Comparison of ENCODE assay signal across 18 cellular contexts in genomic region chr4:123466080-123466785, GRCh38.
"Had no signal": no experiment of that assay in that cellular context is flagged by ENCODE, and none has a peak within 500 bp of the region (broad histone marks: within the 10 kb centered on the region; RNA-seq: fewer than 3 reads in every experiment).

No MANE protein-coding gene starts in this region.

- H3K27ac ChIP-seq: heart left ventricle, right atrium auricular region, sigmoid colon, skin epidermis, suprapubic skin, thyroid gland, upper lobe of left lung, uterus had no signal

- H3K27me3 Mint-ChIP-seq: naive B cell had no signal

- ATAC-seq: esophagus mucosa, heart left ventricle had no signal

- H3K27me3 ChIP-seq: heart left ventricle, right atrium auricular region, sigmoid colon, suprapubic skin, thyroid gland, upper lobe of left lung, uterus had no signal

- H3K36me3 Mint-ChIP-seq: naive B cell had no signal

- H3K4me1 ChIP-seq: heart left ventricle, right atrium auricular region, sigmoid colon, suprapubic skin, upper lobe of left lung, uterus had no signal

- DNase-seq: effector memory CD4-positive, alpha-beta T cell; heart left ventricle; hippocampal formation; mesendoderm; naive B cell; posterior cingulate gyrus; sigmoid colon; stimulated activated CD4-positive, alpha-beta T cell treated with anti-CD3 and anti-CD28 coated beads, Interleukin-2, amount 100 ng/mL, for 24 hours; stimulated activated CD4-positive, alpha-beta T cell treated with anti-CD3 and anti-CD28 coated beads, Interleukin-4, amount 100 ng/mL, for 4 hours; stimulated activated naive CD4-positive, alpha-beta T cell; thyroid gland; upper lobe of left lung; uterus had no signal

- H3K27ac Mint-ChIP-seq: nephron had no signal

- H3K36me3 ChIP-seq: heart left ventricle, right atrium auricular region, sigmoid colon, suprapubic skin, thyroid gland, upper lobe of left lung, uterus had no signal

- H3K4me3 ChIP-seq: heart left ventricle, right atrium auricular region, sigmoid colon, skin epidermis, suprapubic skin, thyroid gland, upper lobe of left lung, uterus had no signal

- H3K4me3 Mint-ChIP-seq: naive B cell, nephron had no signal

- H3K9me3 ChIP-seq: heart left ventricle, right atrium auricular region, sigmoid colon, suprapubic skin, thyroid gland, upper lobe of left lung, uterus had no signal

- H3K9me3 Mint-ChIP-seq: naive B cell, nephron had no signal
